ENCODE assay signal across 8 cellular contexts in genomic region chr3:150253622-150254021, GRCh38.
A peak's percentile ranks its signal among the peaks of the same experiment; 100 is the strongest.
DNase-seq lines count a peak whose midpoint lies in the region; ATAC-seq and TF ChIP-seq lines count a peak whose summit lies in the region.

No MANE protein-coding gene starts in this region.

- H3K36me3 ChIP-seq in left ventricle myocardium inferior = no peaks in the 10 kb centered on the region
- H3K36me3 ChIP-seq in esophagus muscularis mucosa = no peaks in the 10 kb centered on the region
- no peaks in the 10 kb centered on the region for H3K36me3 ChIP-seq in tibial nerve
- H3K36me3 ChIP-seq in OCI-LY7 (ENCODE audit: insufficient read depth, low read length) = no peaks in the 10 kb centered on the region

- intact Hi-C loops in left ventricle myocardium inferior (cut with micrococcal nuclease) (no loop called here), Right ventricle myocardium inferior (cut with DNase I) (loop anchor here (2.0 to 10.0 kb wide), 2 partner anchors 95 to 161 kb away; no protein-coding TSS in a partner anchor), esophagus muscularis mucosa (cut with DNase I) (no loop called here), OCI-LY7 (cut with micrococcal nuclease; ENCODE audit: unreplicated experiment) (no loop called here), lower leg skin (cut with DNase I; ENCODE audit: low total_unique reads) (no loop called here)

- no peak overlapping the region for H3K4me3 ChIP-seq in left ventricle myocardium inferior
- no peak overlapping the region for H3K4me3 ChIP-seq in esophagus muscularis mucosa
- H3K4me3 ChIP-seq in tibial nerve = no peak overlapping the region
- no peak overlapping the region for H3K4me3 ChIP-seq in OCI-LY7 (ENCODE audit: low read depth, low read length, poor library complexity, severe bottlenecking)
- H3K4me3 ChIP-seq in lower leg skin (ENCODE audit: low read depth, poor library complexity, severe bottlenecking) = no peak overlapping the region

- 43% methylated on average over 3 of the region's 3 CpGs for WGBS in esophagus muscularis mucosa
- 47 to 56% methylated on average over 3 of the region's 3 CpGs for WGBS in tibial nerve, 2 donors
- 48 to 49% methylated on average over 3 of the region's 3 CpGs for WGBS in lower leg skin, 2 donors

- TF ChIP-seq EP300 in esophagus muscularis mucosa (IDR thresholded peaks at IDR 0.05) = no peak
- no peak for TF ChIP-seq EP300 in tibial nerve (IDR thresholded peaks at IDR 0.05)

- no peak overlapping the region for H2AFZ ChIP-seq in OCI-LY7 (ENCODE audit: low read length)

- DNase-seq in left ventricle myocardium inferior (no peak), Right ventricle myocardium inferior (ENCODE audit: missing footprints) (no peak), NCI-H748 (lab: John Stamatoyannopoulos, UW; ENCODE audit: unreplicated experiment) (peak; percentile 71), esophagus muscularis mucosa (ENCODE audit: extremely low spot score) (no peak), germinal center (ENCODE audit: low spot score) (no peak), tibial nerve (ENCODE audit: low spot score in 2 of 2) (no peak), OCI-LY7 (ENCODE audit: low spot score) (no peak), lower leg skin (ENCODE audit: low spot score in 2 of 2) (no peak)

- H3K9me3 ChIP-seq in left ventricle myocardium inferior (replicated peaks) (no peaks in the 10 kb centered on the region), esophagus muscularis mucosa (no peaks in the 10 kb centered on the region), tibial nerve (no peaks in the 10 kb centered on the region), OCI-LY7 (ENCODE audit: low read length) (no peaks in the 10 kb centered on the region)

- TF ChIP-seq POLR2A in esophagus muscularis mucosa (IDR thresholded peaks at IDR 0.05; ENCODE audit: low read depth) = no peak
- TF ChIP-seq POLR2A in tibial nerve (IDR thresholded peaks at IDR 0.05) = no peak
- TF ChIP-seq POLR2A in lower leg skin (IDR thresholded peaks at IDR 0.05) = no peak

- no peak overlapping the region for H3K4me2 ChIP-seq in OCI-LY7 (ENCODE audit: low read length)

- no TSS peak for BruUV-seq in OCI-LY7 (replicated peaks; lab: Mats Ljungman, UMichigan)

- TF ChIP-seq CTCF in left ventricle myocardium inferior (IDR thresholded peaks at IDR 0.05; ENCODE audit: borderline replicate concordance) (no peak), esophagus muscularis mucosa (IDR thresholded peaks at IDR 0.05) (no peak), tibial nerve (IDR thresholded peaks at IDR 0.05) (no peak), OCI-LY7 (conservative IDR thresholded peaks at IDR 0.05; ENCODE audit: low read length) (no peak), lower leg skin (IDR thresholded peaks at IDR 0.05) (no peak)

- H4K20me1 ChIP-seq in OCI-LY7 (ENCODE audit: insufficient read depth, low read length) = no peaks in the 10 kb centered on the region

- CTCF ChIA-PET in OCI-LY7 (lab: Charles Lee; ENCODE audit: unreplicated experiment) = no interaction called here

- H3K27ac ChIP-seq in left ventricle myocardium inferior (replicated peaks) = peak overlapping the region; percentile 88
- H3K27ac ChIP-seq in esophagus muscularis mucosa (replicated peaks in 1 of 4) = peak overlapping the region; percentile 72 to 81 (median 78)
- no peak overlapping the region for H3K27ac ChIP-seq in tibial nerve
- no peak overlapping the region for H3K27ac ChIP-seq in OCI-LY7 (ENCODE audit: low read depth, low read length, poor library complexity, severe bottlenecking)

- H3K9me2 ChIP-seq in OCI-LY7 (ENCODE audit: insufficient read depth, low read length) = no peaks in the 10 kb centered on the region

- H3K27me3 ChIP-seq in left ventricle myocardium inferior (ENCODE audit: low read depth) = no peaks in the 10 kb centered on the region
- H3K27me3 ChIP-seq in esophagus muscularis mucosa = no peaks in the 10 kb centered on the region
- H3K27me3 ChIP-seq in tibial nerve = no peaks in the 10 kb centered on the region

- peaks cover 24% of the 10 kb centered on the region for H3K4me1 ChIP-seq in left ventricle myocardium inferior
- peaks cover 23 to 72% (median 65%) of the 10 kb centered on the region in 4 donors for H3K4me1 ChIP-seq in esophagus muscularis mucosa
- H3K4me1 ChIP-seq in tibial nerve = peaks cover 0 to 28% (median 9%) of the 10 kb centered on the region in 4 donors
- H3K4me1 ChIP-seq in OCI-LY7 (ENCODE audit: insufficient read depth, low read length, poor library complexity, severe bottlenecking) = no peaks in the 10 kb centered on the region

- ATAC-seq in Right ventricle myocardium inferior = no peak

- no peaks in the 10 kb centered on the region for H3K79me2 ChIP-seq in OCI-LY7 (ENCODE audit: insufficient read depth, low read depth, low read length)

- POLR2A ChIA-PET in OCI-LY7 (lab: Charles Lee) = no interaction called here

Comparison
In these comparisons a context has a peak if more than half of its experiments do, and no peak if none do; other contexts are left out.
1. H3K27ac ChIP-seq: peak in left ventricle myocardium inferior (single experiment) and esophagus muscularis mucosa (4 of 4); none in tibial nerve (0 of 4) and OCI-LY7 (single experiment).